11 cellular contexts compared by ENCODE assay signal in the genomic region with DNA sequence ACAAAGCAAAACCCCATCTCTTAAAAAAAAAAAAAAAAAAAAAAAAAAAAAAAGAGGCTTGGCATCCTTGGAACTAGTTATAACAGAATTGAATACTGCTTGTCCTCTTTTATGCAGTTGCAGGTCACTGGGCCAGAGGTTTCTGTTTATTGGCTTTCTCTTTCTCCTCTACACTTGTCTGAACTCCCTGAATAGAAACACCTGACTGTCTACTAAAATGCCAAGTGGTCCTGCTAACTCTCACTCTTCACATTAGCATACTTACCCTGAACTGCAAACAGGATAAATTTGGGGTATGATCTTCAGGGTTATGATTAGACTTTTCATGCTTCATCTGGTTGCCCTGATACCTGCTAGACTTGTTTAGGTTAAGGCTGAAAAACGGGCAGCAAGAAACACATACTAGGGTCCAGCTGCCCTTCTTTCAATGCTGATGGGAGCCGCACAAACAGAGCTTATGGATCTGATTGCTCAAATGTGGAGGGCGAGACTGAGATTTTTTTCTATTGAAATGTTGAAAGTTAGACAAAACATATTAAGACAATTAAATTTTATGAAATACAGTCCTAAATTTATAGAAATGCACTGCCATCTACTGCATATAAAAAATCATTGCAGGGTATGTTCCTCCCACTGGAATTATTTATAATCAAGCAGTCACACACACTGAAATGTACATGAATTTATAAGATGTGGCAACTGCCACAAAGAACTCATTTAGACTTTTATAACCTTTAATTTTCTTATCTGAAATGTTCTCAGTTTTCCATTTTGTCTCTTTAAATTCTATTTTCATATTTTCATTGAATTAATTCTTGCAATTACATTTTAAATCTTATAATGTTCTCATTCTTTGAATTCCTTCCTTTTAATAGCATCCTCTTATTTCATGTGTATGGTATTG. TPM values are rescaled to one million over a fixed set of nuclear protein-coding genes. Genes with fewer than 3 reads are reported as not detected.
DNase-seq lines count a peak whose midpoint lies in the region; ATAC-seq, FAIRE-seq and TF ChIP-seq lines count a peak whose summit lies in the region.
"Had no signal": no experiment of that assay in that cellular context is flagged by ENCODE, and none has a peak within 500 bp of the region (broad histone marks: within the 10 kb centered on the region; RNA-seq: fewer than 3 reads in every experiment).

No MANE protein-coding gene starts in this region.

- intact Hi-C loops in MCF 10A (cut with micrococcal nuclease) (loop anchor here (1.0 to 10.0 kb wide), 5 partner anchors 166 to 684 kb away; a partner anchor contains a TSS), breast epithelium (cut with DNase I; ENCODE audit: low total_unique reads) (no loop called here), upper lobe of right lung (cut with DNase I) (no loop called here)

- TF ChIP-seq CTCF in MCF 10A (IDR thresholded peaks at IDR 0.05; ENCODE audit: unreplicated experiment) (no peak), breast epithelium (IDR thresholded peaks at IDR 0.05) (peak in 1 of 3 donors; percentile 21), SK-N-SH (IDR thresholded peaks at IDR 0.05) (peak; percentile 73), upper lobe of right lung (IDR thresholded peaks at IDR 0.05) (peak; percentile 27)

- no TSS peak for BruUV-seq in MCF 10A (replicated peaks; lab: Mats Ljungman, UMichigan)

- H3K9me3 ChIP-seq in breast epithelium (peaks cover 0 to 14% of the 10 kb centered on the region in 2 donors), SK-N-SH (no peaks in the 10 kb centered on the region; the same call in 1 of the 2 replicates), upper lobe of right lung (no peaks in the 10 kb centered on the region)

- H4K20me1 ChIP-seq in SK-N-SH (ENCODE audit: insufficient read depth): no peaks in the 10 kb centered on the region

- no peaks in the 10 kb centered on the region for H3K27me3 Mint-ChIP-seq in MCF 10A (ENCODE audit: insufficient read depth, unreplicated experiment)
- H3K27me3 Mint-ChIP-seq in activated CD4-positive, alpha-beta T cell treated with anti-CD3 and anti-CD28 coated beads, Interleukin-2, amount 10 ng/mL, durations not matched to agents 7 days and 5 days: no peaks in the 10 kb centered on the region

- no peaks in the 10 kb centered on the region for H3K4me1 Mint-ChIP-seq in MCF 10A (ENCODE audit: insufficient read depth, unreplicated experiment)
- no peaks in the 10 kb centered on the region for H3K4me1 Mint-ChIP-seq in activated CD4-positive, alpha-beta T cell treated with anti-CD3 and anti-CD28 coated beads, Interleukin-2, amount 10 ng/mL, durations not matched to agents 7 days and 5 days

- TF ChIP-seq RAD21 in SK-N-SH (IDR thresholded peaks at IDR 0.05; ENCODE audit: low read length): peak; percentile 66

- peaks cover 26% of the 10 kb centered on the region for H3K36me3 Mint-ChIP-seq in MCF 10A (ENCODE audit: insufficient read depth, unreplicated experiment)
- peaks cover 55% of the 10 kb centered on the region for H3K36me3 Mint-ChIP-seq in activated CD4-positive, alpha-beta T cell treated with anti-CD3 and anti-CD28 coated beads, Interleukin-2, amount 10 ng/mL, durations not matched to agents 7 days and 5 days (ENCODE audit: low read depth)

- TF ChIP-seq POLR2A in breast epithelium (IDR thresholded peaks at IDR 0.05): no peak

- 82% methylated on average over 3 of the region's 3 CpGs for WGBS in SK-N-SH (ENCODE audit: low lambda C conversion rate)

- no peak overlapping the region for H3K4me3 Mint-ChIP-seq in MCF 10A (ENCODE audit: unreplicated experiment)
- no peak overlapping the region for H3K4me3 Mint-ChIP-seq in activated CD4-positive, alpha-beta T cell treated with anti-CD3 and anti-CD28 coated beads, Interleukin-2, amount 10 ng/mL, durations not matched to agents 7 days and 5 days

- peak; percentile 74 for FAIRE-seq in frontal cortex (lab: Jason Lieb, UNC)

- H3K4me1 ChIP-seq in breast epithelium: no peaks in the 10 kb centered on the region
- H3K4me1 ChIP-seq in SK-N-SH (ENCODE audit: control insufficient read depth in 1 of 2, insufficient read depth in 2 of 2, low read depth in 1 of 2, low read length in 1 of 2): no peaks in the 10 kb centered on the region; a peak in 1 of 4 replicates
- H3K4me1 ChIP-seq in upper lobe of right lung: no peaks in the 10 kb centered on the region

- no peak overlapping the region for H2AFZ ChIP-seq in SK-N-SH (ENCODE audit: low read depth)

- no peaks in the 10 kb centered on the region for H3K9me2 ChIP-seq in SK-N-SH

- H3K36me3 ChIP-seq in breast epithelium (no peaks in the 10 kb centered on the region), SK-N-SH (replicated peaks in 1 of 2; ENCODE audit: control insufficient read depth in 1 of 2, insufficient read depth in 2 of 2, low read length in 1 of 2) (peaks cover 13 to 15% of the 10 kb centered on the region in 2 experiments), upper lobe of right lung (peaks cover 13% of the 10 kb centered on the region)

- H3K27ac ChIP-seq in breast epithelium: no peak overlapping the region
- 0 out of 4 replicates have a peak overlapping the region, but pooled peaks of 1 of the 2 experiments have one; percentile 8 for H3K27ac ChIP-seq in SK-N-SH (ENCODE audit: low read depth in 2 of 2, low read length in 1 of 2)
- H3K27ac ChIP-seq in upper lobe of right lung: no peak overlapping the region

- H3K27me3 ChIP-seq in breast epithelium: no peaks in the 10 kb centered on the region
- H3K27me3 ChIP-seq in SK-N-SH (ENCODE audit: insufficient read depth): no peaks in the 10 kb centered on the region
- no peaks in the 10 kb centered on the region for H3K27me3 ChIP-seq in upper lobe of right lung

- no peaks in the 10 kb centered on the region for H3K79me2 ChIP-seq in SK-N-SH (ENCODE audit: insufficient read depth)

- no peaks in the 10 kb centered on the region for H3F3A ChIP-seq in SK-N-SH (replicated peaks; ENCODE audit: insufficient read depth)

- peak; percentile 2 for DNase-seq in MCF 10A (ENCODE audit: unreplicated experiment)
- no peak for DNase-seq in breast epithelium (ENCODE audit: low spot score in 2 of 2)
- DNase-seq in SK-N-SH: peak; percentile 22
- DNase-seq in frontal cortex (ENCODE audit: low spot score in 2 of 2): peak in 1 of 2 donors; percentile 16
- no peak for DNase-seq in upper lobe of right lung
- DNase-seq in iPS-NIHi11 (ENCODE audit: low spot score): no peak
- no peak for DNase-seq in activated CD4-positive, alpha-beta T cell treated with anti-CD3 and anti-CD28 coated beads, Interleukin-2, amount 10 ng/mL, durations not matched to agents 7 days and 5 days
- DNase-seq in germinal center (ENCODE audit: low spot score): no peak
- DNase-seq: activated naive CD4-positive, alpha-beta T cell; GF-D8; mucosa of descending colon had no signal

- H3K9ac ChIP-seq in SK-N-SH: no peak overlapping the region

- H3K9me3 Mint-ChIP-seq in MCF 10A (ENCODE audit: unreplicated experiment): peaks cover 30% of the 10 kb centered on the region
- peaks cover 30% of the 10 kb centered on the region for H3K9me3 Mint-ChIP-seq in activated CD4-positive, alpha-beta T cell treated with anti-CD3 and anti-CD28 coated beads, Interleukin-2, amount 10 ng/mL, durations not matched to agents 7 days and 5 days

- CTCF ChIA-PET in MCF 10A (lab: Yijun Ruan, JAX): interaction anchor here (0.6 to 2.9 kb wide), 20 partner anchors 8 to 682 kb away, joined by 3 to 11 read pairs (median 4); no protein-coding TSS in a partner anchor
- CTCF ChIA-PET in SK-N-SH (lab: Yijun Ruan, JAX): interaction anchor here (0.6 to 2.4 kb wide), 13 partner anchors 9 to 681 kb away, joined by 3 to 5 read pairs (median 3); no protein-coding TSS in a partner anchor
- CTCF ChIA-PET in activated CD4-positive, alpha-beta T cell treated with anti-CD3 and anti-CD28 coated beads, Interleukin-2, amount 10 ng/mL, durations not matched to agents 7 days and 5 days (lab: Charles Lee): interaction anchor here (0.6 to 0.7 kb wide), 2 partner anchors 145 to 606 kb away, joined by 3 read pairs; no protein-coding TSS in a partner anchor

- no peak for TF ChIP-seq EP300 in SK-N-SH (IDR thresholded peaks at IDR 0.05; ENCODE audit: borderline replicate concordance in 1 of 2, low read depth in 1 of 2, low read length in 1 of 2)

- no peak for ATAC-seq in upper lobe of right lung
- ATAC-seq: mucosa of descending colon had no signal

- POLR2A ChIA-PET in MCF 10A (lab: Yijun Ruan, JAX) (no interaction called here), SK-N-SH (lab: Yijun Ruan, JAX) (no interaction called here)
- POLR2A ChIA-PET in activated CD4-positive, alpha-beta T cell treated with anti-CD3 and anti-CD28 coated beads, Interleukin-2, amount 10 ng/mL, durations not matched to agents 7 days and 5 days (lab: Charles Lee): no interaction called here

- H3K27ac Mint-ChIP-seq in MCF 10A (ENCODE audit: low read depth, unreplicated experiment): no peak overlapping the region
- H3K27ac Mint-ChIP-seq in activated CD4-positive, alpha-beta T cell treated with anti-CD3 and anti-CD28 coated beads, Interleukin-2, amount 10 ng/mL, durations not matched to agents 7 days and 5 days: no peak overlapping the region

- no peak overlapping the region for H3K4me2 ChIP-seq in SK-N-SH

- H3K4me3 ChIP-seq in breast epithelium (no peak overlapping the region), SK-N-SH (ENCODE audit: low read depth in 2 of 2, low read length in 1 of 2) (no peak overlapping the region), upper lobe of right lung (no peak overlapping the region)
- H3K4me3 ChIP-seq: mucosa of descending colon had no signal

TF ChIP-seq in SK-N-SH, 30 proteins besides CTCF, POLR2A, EP300 and RAD21:
- peak; percentile 34 for TF ChIP-seq SMC3 (IDR thresholded peaks at IDR 0.05; ENCODE audit: low read depth, low read length)
- TF ChIP-seq FOSL2 (IDR thresholded peaks at IDR 0.05; ENCODE audit: borderline replicate concordance, low read depth): no peak

RNA-seq across cellular contexts. Expression of a gene that starts 40.8 kb away (rescaled TPM):
- 37.2 and 59.3 TPM in 2 replicates for total RNA-seq in MCF 10A (2022)
- total RNA-seq in breast epithelium: 10 to 100 TPM; 27.5 to 57.4 (median 48.2) TPM
- polyA plus RNA-seq in SK-N-SH (2012; rRNA removed): 16.5 and 24.0 TPM in 2 replicates
- polyA plus RNA-seq in SK-N-SH (2012; cell fraction: cytosol; rRNA removed): 18.6 and 18.7 TPM in 2 replicates
- polyA plus RNA-seq in SK-N-SH (2012; cell fraction: nucleus; rRNA removed): 21.8 and 51.5 TPM in 2 replicates
- total RNA-seq in frontal cortex: 41.2 TPM
- 30.7 TPM for total RNA-seq in upper lobe of right lung
- 10 to 100 TPM; 39.6 to 44.9 TPM for total RNA-seq in activated CD4-positive, alpha-beta T cell treated with anti-CD3 and anti-CD28 coated beads, Interleukin-2, amount 10 ng/mL, durations not matched to agents 7 days and 5 days

RNA-seq across cellular contexts. Expression of a gene that starts 50.4 kb away (rescaled TPM):
- total RNA-seq in MCF 10A (2022) (0.61 and 0.98 TPM in 2 replicates), breast epithelium (1 to 10 TPM in 1 of 3 donors, not detected in 2; 1.2 TPM), frontal cortex (not detected), upper lobe of right lung (0.38 TPM)
- polyA plus RNA-seq in SK-N-SH (2012; rRNA removed): 0.64 and 0.71 TPM in 2 replicates
- 0.08 and 0.09 TPM in 2 replicates for polyA plus RNA-seq in SK-N-SH (2012; cell fraction: cytosol; rRNA removed)
- polyA plus RNA-seq in SK-N-SH (2012; cell fraction: nucleus; rRNA removed): 4.5 and 6.8 TPM in 2 replicates
- under 1 TPM; 0.20 to 0.44 TPM for total RNA-seq in activated CD4-positive, alpha-beta T cell treated with anti-CD3 and anti-CD28 coated beads, Interleukin-2, amount 10 ng/mL, durations not matched to agents 7 days and 5 days
- total RNA-seq: mucosa of descending colon had no signal

Comparison
In these comparisons a context has a peak if more than half of its experiments do, and no peak if none do; other contexts are left out.
1. DNase-seq: peak in MCF 10A (single experiment) and SK-N-SH (single experiment); none in breast epithelium (0 of 2), upper lobe of right lung (single experiment), iPS-NIHi11 (single experiment), activated CD4-positive, alpha-beta T cell treated with anti-CD3 and anti-CD28 coated beads, Interleukin-2, amount 10 ng/mL, durations not matched to agents 7 days and 5 days (single experiment) and germinal center (single experiment).